ENCODE assay signal across 1 cellular context in genomic region chr1:13766906-13767564, GRCh38.
TF ChIP-seq lines count a peak whose summit lies in the region.

No MANE protein-coding gene starts in this region.

TF ChIP-seq in SK-N-SH, 30 proteins besides CTCF, POLR2A, EP300 and RAD21 (continued from another document):
- TF ChIP-seq ZBTB33 (IDR thresholded peaks at IDR 0.05; ENCODE audit: borderline replicate concordance, low read depth) (no peak), MEF2A (IDR thresholded peaks at IDR 0.05; ENCODE audit: borderline replicate concordance, low read depth) (peak; percentile 61; the same call in 1 of the 2 replicates), MAX (IDR thresholded peaks at IDR 0.05; ENCODE audit: low read depth) (no peak), TEAD4 (IDR thresholded peaks at IDR 0.05; ENCODE audit: borderline replicate concordance, insufficient read depth) (no peak), GABPA (IDR thresholded peaks at IDR 0.05; ENCODE audit: low read depth) (no peak), TCF12 (IDR thresholded peaks at IDR 0.05) (peak; percentile 78), RXRA (IDR thresholded peaks at IDR 0.05; ENCODE audit: borderline replicate concordance, low read depth) (no peak), JUND (IDR thresholded peaks at IDR 0.05) (peak; percentile 69), RFX5 (IDR thresholded peaks at IDR 0.05; ENCODE audit: low read length) (no peak)
- TF ChIP-seq, protein P1, sequence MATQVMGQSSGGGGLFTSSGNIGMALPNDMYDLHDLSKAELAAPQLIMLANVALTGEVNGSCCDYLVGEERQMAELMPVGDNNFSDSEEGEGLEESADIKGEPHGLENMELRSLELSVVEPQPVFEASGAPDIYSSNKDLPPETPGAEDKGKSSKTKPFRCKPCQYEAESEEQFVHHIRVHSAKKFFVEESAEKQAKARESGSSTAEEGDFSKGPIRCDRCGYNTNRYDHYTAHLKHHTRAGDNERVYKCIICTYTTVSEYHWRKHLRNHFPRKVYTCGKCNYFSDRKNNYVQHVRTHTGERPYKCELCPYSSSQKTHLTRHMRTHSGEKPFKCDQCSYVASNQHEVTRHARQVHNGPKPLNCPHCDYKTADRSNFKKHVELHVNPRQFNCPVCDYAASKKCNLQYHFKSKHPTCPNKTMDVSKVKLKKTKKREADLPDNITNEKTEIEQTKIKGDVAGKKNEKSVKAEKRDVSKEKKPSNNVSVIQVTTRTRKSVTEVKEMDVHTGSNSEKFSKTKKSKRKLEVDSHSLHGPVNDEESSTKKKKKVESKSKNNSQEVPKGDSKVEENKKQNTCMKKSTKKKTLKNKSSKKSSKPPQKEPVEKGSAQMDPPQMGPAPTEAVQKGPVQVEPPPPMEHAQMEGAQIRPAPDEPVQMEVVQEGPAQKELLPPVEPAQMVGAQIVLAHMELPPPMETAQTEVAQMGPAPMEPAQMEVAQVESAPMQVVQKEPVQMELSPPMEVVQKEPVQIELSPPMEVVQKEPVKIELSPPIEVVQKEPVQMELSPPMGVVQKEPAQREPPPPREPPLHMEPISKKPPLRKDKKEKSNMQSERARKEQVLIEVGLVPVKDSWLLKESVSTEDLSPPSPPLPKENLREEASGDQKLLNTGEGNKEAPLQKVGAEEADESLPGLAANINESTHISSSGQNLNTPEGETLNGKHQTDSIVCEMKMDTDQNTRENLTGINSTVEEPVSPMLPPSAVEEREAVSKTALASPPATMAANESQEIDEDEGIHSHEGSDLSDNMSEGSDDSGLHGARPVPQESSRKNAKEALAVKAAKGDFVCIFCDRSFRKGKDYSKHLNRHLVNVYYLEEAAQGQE (IDR thresholded peaks at IDR 0.05; ENCODE audit: low read depth, low read length): no peak
- TF ChIP-seq, protein P2, sequence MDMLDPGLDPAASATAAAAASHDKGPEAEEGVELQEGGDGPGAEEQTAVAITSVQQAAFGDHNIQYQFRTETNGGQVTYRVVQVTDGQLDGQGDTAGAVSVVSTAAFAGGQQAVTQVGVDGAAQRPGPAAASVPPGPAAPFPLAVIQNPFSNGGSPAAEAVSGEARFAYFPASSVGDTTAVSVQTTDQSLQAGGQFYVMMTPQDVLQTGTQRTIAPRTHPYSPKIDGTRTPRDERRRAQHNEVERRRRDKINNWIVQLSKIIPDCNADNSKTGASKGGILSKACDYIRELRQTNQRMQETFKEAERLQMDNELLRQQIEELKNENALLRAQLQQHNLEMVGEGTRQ (IDR thresholded peaks at IDR 0.05; ENCODE audit: borderline replicate concordance, low read depth, low read length): no peak
